ENCODE assay signal across 1 cellular context in genomic region chr5:149452007-149452664, GRCh38.
A peak's percentile ranks its signal among the peaks of the same experiment; 100 is the strongest.
TF ChIP-seq lines count a peak whose summit lies in the region.

No MANE protein-coding gene starts in this region.

TF ChIP-seq in K562, 482 proteins besides CTCF, POLR2A, EP300 and RAD21 (continued from another document and continues in another):
- TF ChIP-seq, protein P1, sequence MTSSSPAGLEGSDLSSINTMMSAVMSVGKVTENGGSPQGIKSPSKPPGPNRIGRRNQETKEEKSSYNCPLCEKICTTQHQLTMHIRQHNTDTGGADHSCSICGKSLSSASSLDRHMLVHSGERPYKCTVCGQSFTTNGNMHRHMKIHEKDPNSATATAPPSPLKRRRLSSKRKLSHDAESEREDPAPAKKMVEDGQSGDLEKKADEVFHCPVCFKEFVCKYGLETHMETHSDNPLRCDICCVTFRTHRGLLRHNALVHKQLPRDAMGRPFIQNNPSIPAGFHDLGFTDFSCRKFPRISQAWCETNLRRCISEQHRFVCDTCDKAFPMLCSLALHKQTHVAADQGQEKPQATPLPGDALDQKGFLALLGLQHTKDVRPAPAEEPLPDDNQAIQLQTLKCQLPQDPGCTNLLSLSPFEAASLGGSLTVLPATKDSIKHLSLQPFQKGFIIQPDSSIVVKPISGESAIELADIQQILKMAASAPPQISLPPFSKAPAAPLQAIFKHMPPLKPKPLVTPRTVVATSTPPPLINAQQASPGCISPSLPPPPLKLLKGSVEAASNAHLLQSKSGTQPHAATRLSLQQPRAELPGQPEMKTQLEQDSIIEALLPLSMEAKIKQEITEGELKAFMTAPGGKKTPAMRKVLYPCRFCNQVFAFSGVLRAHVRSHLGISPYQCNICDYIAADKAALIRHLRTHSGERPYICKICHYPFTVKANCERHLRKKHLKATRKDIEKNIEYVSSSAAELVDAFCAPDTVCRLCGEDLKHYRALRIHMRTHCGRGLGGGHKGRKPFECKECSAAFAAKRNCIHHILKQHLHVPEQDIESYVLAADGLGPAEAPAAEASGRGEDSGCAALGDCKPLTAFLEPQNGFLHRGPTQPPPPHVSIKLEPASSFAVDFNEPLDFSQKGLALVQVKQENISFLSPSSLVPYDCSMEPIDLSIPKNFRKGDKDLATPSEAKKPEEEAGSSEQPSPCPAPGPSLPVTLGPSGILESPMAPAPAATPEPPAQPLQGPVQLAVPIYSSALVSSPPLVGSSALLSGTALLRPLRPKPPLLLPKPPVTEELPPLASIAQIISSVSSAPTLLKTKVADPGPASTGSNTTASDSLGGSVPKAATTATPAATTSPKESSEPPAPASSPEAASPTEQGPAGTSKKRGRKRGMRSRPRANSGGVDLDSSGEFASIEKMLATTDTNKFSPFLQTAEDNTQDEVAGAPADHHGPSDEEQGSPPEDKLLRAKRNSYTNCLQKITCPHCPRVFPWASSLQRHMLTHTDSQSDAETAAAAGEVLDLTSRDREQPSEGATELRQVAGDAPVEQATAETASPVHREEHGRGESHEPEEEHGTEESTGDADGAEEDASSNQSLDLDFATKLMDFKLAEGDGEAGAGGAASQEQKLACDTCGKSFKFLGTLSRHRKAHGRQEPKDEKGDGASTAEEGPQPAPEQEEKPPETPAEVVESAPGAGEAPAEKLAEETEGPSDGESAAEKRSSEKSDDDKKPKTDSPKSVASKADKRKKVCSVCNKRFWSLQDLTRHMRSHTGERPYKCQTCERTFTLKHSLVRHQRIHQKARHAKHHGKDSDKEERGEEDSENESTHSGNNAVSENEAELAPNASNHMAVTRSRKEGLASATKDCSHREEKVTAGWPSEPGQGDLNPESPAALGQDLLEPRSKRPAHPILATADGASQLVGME (CRISPR knock-in tag; IDR thresholded peaks at IDR 0.05), result no peak
- no peak for TF ChIP-seq MCM3 (IDR thresholded peaks at IDR 0.05)
- TF ChIP-seq SNRNP70 (optimal IDR thresholded peaks at IDR 0.05; ENCODE audit: low read depth, low read length), result no peak
- TF ChIP-seq NFYB (IDR thresholded peaks at IDR 0.05; ENCODE audit: extremely low read depth, insufficient read length), result no peak
- TF ChIP-seq ZNF778 (CRISPR knock-in tag; IDR thresholded peaks at IDR 0.05), result no peak
- no peak for TF ChIP-seq NR0B1 (IDR thresholded peaks at IDR 0.05; ENCODE audit: partially characterized antibody)
- TF ChIP-seq FOXJ3 (CRISPR knock-in tag; IDR thresholded peaks at IDR 0.05), result no peak
- TF ChIP-seq MTA2 (IDR thresholded peaks at IDR 0.05; ENCODE audit: low read depth), result no peak; the same call in none of the 2 replicates
- 0 out of 2 replicates have a peak, but pooled peaks have one; percentile 34 for TF ChIP-seq PKNOX1 (IDR thresholded peaks at IDR 0.05)
- TF ChIP-seq IFI16 (CRISPR knock-in tag; IDR thresholded peaks at IDR 0.05), result no peak
- TF ChIP-seq MLX (CRISPR knock-in tag; conservative IDR thresholded peaks at IDR 0.05), result no peak
- TF ChIP-seq, protein P2, sequence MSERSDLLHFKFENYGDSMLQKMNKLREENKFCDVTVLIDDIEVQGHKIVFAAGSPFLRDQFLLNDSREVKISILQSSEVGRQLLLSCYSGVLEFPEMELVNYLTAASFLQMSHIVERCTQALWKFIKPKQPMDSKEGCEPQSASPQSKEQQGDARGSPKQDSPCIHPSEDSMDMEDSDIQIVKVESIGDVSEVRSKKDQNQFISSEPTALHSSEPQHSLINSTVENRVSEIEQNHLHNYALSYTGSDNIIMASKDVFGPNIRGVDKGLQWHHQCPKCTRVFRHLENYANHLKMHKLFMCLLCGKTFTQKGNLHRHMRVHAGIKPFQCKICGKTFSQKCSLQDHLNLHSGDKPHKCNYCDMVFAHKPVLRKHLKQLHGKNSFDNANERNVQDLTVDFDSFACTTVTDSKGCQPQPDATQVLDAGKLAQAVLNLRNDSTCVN (CRISPR knock-in tag; IDR thresholded peaks at IDR 0.05), result no peak
- TF ChIP-seq HDAC3 (IDR thresholded peaks at IDR 0.05; ENCODE audit: borderline replicate concordance, partially characterized antibody), result no peak
- TF ChIP-seq CREB1 (IDR thresholded peaks at IDR 0.05), result peak; percentile 76
- TF ChIP-seq CREB1 (CRISPR knock-in tag; IDR thresholded peaks at IDR 0.05), result peak; percentile 70
- TF ChIP-seq MEF2A (IDR thresholded peaks at IDR 0.05; ENCODE audit: control insufficient read depth, low read depth, low read length), result 0 out of 2 replicates have a peak, but pooled peaks have one; percentile 29
- TF ChIP-seq RNF2 (IDR thresholded peaks at IDR 0.05), result peak; percentile 80; the same call in 1 of the 2 replicates
- TF ChIP-seq SP2 (IDR thresholded peaks at IDR 0.05; ENCODE audit: extremely low read depth, low read depth, low read length, poor library complexity, severe bottlenecking), result no peak
- peak; percentile 69; the same call in 1 of the 2 replicates for TF ChIP-seq SOX6 (IDR thresholded peaks at IDR 0.05)
- TF ChIP-seq SREBF2 (CRISPR knock-in tag; IDR thresholded peaks at IDR 0.05), result no peak
- peak; percentile 94 for TF ChIP-seq BRD9 (IDR thresholded peaks at IDR 0.05; ENCODE audit: low read depth, partially characterized antibody)
- peak; percentile 77; the same call in 1 of the 2 replicates for TF ChIP-seq ZBTB2 (IDR thresholded peaks at IDR 0.05)
- peak; percentile 63; the same call in 1 of the 2 replicates for TF ChIP-seq BACH1 (tag; IDR thresholded peaks at IDR 0.05)
- TF ChIP-seq, protein P3, sequence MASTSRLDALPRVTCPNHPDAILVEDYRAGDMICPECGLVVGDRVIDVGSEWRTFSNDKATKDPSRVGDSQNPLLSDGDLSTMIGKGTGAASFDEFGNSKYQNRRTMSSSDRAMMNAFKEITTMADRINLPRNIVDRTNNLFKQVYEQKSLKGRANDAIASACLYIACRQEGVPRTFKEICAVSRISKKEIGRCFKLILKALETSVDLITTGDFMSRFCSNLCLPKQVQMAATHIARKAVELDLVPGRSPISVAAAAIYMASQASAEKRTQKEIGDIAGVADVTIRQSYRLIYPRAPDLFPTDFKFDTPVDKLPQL (IDR thresholded peaks at IDR 0.05; ENCODE audit: extremely low read depth, insufficient read length), result no peak
- TF ChIP-seq CREM (IDR thresholded peaks at IDR 0.05; ENCODE audit: low read depth), result peak; percentile 90
- TF ChIP-seq RHOXF2B (CRISPR knock-in tag; conservative IDR thresholded peaks at IDR 0.05), result no peak
- 0 out of 2 replicates have a peak, but pooled peaks have one; percentile 68 for TF ChIP-seq HDAC8 (tag; IDR thresholded peaks at IDR 0.05)
- TF ChIP-seq, protein P4, sequence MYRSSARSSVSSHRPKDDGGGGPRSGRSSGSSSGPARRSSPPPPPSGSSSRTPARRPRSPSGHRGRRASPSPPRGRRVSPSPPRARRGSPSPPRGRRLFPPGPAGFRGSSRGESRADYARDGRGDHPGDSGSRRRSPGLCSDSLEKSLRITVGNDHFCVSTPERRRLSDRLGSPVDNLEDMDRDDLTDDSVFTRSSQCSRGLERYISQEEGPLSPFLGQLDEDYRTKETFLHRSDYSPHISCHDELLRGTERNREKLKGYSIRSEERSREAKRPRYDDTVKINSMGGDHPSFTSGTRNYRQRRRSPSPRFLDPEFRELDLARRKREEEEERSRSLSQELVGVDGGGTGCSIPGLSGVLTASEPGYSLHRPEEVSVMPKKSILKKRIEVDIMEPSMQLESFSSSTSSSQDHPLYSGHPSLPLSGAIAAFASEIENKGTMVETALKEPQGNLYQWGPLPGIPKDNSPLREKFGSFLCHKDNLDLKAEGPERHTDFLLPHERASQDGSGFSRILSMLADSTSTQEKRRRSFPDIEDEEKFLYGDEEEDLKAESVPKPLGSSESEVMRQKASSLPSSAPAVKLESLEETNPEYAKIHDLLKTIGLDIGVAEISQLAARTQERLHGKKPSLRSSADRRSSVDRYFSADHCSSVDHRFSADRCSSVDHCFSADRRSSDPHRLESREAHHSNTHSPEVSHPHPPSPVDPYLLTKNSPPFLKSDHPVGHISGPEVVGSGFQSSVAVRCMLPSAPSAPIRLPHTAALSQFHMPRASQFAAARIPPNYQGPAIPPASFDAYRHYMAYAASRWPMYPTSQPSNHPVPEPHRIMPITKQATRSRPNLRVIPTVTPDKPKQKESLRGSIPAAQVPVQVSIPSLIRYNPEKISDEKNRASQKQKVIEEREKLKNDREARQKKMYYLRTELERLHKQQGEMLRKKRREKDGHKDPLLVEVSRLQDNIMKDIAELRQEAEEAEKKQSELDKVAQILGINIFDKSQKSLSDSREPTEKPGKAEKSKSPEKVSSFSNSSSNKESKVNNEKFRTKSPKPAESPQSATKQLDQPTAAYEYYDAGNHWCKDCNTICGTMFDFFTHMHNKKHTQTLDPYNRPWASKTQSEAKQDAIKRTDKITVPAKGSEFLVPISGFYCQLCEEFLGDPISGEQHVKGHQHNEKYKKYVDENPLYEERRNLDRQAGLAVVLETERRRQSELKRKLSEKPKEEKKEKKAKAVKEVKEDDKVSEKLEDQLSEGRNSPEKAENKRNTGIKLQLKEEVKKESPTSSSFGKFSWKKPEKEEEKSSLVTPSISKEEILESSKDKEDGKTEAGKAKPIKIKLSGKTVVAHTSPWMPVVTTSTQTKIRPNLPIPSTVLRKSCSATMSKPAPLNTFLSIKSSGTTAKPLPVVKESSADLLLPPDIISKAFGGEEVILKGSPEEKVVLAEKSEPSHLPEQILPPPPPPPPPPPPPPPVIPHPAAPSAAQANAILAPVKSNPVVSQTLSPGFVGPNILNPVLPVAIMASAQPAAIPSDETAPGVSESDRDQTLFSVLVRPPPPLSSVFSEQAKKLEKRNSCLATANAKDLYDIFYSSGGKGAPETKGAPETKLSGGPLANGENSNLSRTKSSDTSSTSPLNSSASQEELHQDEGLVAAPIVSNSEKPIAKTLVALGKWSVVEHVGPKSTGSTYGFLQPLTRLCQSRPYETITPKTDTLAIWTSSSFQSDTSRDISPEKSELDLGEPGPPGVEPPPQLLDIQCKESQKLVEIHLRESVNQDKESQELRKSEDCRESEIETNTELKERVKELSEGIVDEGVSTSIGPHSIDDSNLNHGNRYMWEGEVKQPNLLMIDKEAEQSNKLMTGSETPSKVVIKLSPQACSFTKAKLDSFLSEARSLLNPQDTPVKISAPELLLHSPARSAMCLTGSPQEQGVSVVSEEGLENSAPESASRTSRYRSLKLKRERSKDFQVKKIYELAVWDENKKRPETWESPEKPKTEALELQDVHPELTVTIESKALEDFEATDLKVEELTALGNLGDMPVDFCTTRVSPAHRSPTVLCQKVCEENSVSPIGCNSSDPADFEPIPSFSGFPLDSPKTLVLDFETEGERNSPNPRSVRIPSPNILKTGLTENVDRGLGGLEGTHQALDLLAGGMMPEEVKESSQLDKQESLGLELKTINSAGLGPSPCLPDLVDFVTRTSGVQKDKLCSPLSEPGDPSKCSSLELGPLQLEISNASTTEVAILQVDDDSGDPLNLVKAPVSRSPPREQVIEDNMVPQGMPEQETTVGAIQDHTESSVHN (IDR thresholded peaks at IDR 0.05; ENCODE audit: borderline replicate concordance in 1 of 2, low read depth in 1 of 2), result no peak
- TF ChIP-seq HMG20B (CRISPR knock-in tag; IDR thresholded peaks at IDR 0.05), result no peak
- TF ChIP-seq NFE2L1 (tag; IDR thresholded peaks at IDR 0.05; ENCODE audit: borderline replicate concordance, low read depth), result no peak
- TF ChIP-seq FOS (IDR thresholded peaks at IDR 0.05; ENCODE audit: extremely low read depth, insufficient read length), result no peak
- TF ChIP-seq CBX8 (IDR thresholded peaks at IDR 0.05; ENCODE audit: borderline replicate concordance, extremely low read depth, low read depth, low read length, poor library complexity, severe bottlenecking), result no peak
- TF ChIP-seq SP1 (CRISPR knock-in tag; IDR thresholded peaks at IDR 0.05), result no peak
- TF ChIP-seq MAFK (IDR thresholded peaks at IDR 0.05; ENCODE audit: low read length), result peak; percentile 84
- no peak for TF ChIP-seq HIVEP1 (CRISPR knock-in tag; IDR thresholded peaks at IDR 0.05)
- TF ChIP-seq ZKSCAN8 (CRISPR knock-in tag; IDR thresholded peaks at IDR 0.05), result peak; percentile 40; the same call in 1 of the 2 replicates
- TF ChIP-seq, protein P5, sequence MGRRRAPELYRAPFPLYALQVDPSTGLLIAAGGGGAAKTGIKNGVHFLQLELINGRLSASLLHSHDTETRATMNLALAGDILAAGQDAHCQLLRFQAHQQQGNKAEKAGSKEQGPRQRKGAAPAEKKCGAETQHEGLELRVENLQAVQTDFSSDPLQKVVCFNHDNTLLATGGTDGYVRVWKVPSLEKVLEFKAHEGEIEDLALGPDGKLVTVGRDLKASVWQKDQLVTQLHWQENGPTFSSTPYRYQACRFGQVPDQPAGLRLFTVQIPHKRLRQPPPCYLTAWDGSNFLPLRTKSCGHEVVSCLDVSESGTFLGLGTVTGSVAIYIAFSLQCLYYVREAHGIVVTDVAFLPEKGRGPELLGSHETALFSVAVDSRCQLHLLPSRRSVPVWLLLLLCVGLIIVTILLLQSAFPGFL (CRISPR knock-in tag; IDR thresholded peaks at IDR 0.05), result no peak
- TF ChIP-seq ZNF75A (CRISPR knock-in tag; IDR thresholded peaks at IDR 0.05), result no peak
- TF ChIP-seq ZNF584 (CRISPR knock-in tag; IDR thresholded peaks at IDR 0.05; ENCODE audit: low read depth), result no peak
